Comparison of ENCODE assay signal across 13 cellular contexts in genomic region chr1:235511470-235512240, GRCh38. TPM values are rescaled to one million over a fixed set of nuclear protein-coding genes. Genes with fewer than 3 reads are reported as not detected.
A peak's percentile ranks its signal among the peaks of the same experiment; 100 is the strongest.
DNase-seq lines count a peak whose midpoint lies in the region; ATAC-seq, FAIRE-seq and TF ChIP-seq lines count a peak whose summit lies in the region.
"Had no signal": no experiment of that assay in that cellular context is flagged by ENCODE, and none has a peak within 500 bp of the region (broad histone marks: within the 10 kb centered on the region; RNA-seq: fewer than 3 reads in every experiment).

No MANE protein-coding gene starts in this region.

- H3K27me3 Mint-ChIP-seq in WTC11 (ENCODE audit: low read depth) = no peaks in the 10 kb centered on the region

- H3K36me3 ChIP-seq in mesendoderm (ENCODE audit: control insufficient read depth, insufficient read depth, low read length) = no peaks in the 10 kb centered on the region
- H3K36me3 ChIP-seq: HAP-1, tibial artery had no signal

- H3K27ac Mint-ChIP-seq in WTC11 = no peak overlapping the region
- H3K27ac Mint-ChIP-seq: activated T-cell treated with anti-CD3 and anti-CD28 coated beads, Interleukin-2, amount 50 U/mL, for 72 hours had no signal

- no peak overlapping the region for H3K4ac ChIP-seq in mesendoderm (ENCODE audit: low read depth, low read length)

- CTCF ChIA-PET in WTC11 (lab: Charles Lee) = interaction anchor here (1.0 to 1.7 kb wide), 7 partner anchors 22 to 460 kb away, joined by 3 to 5 read pairs (median 3); no protein-coding TSS in a partner anchor

- H4K8ac ChIP-seq in mesendoderm (ENCODE audit: low read depth, low read length) = no peak overlapping the region

- no peaks in the 10 kb centered on the region for H3K36me3 Mint-ChIP-seq in WTC11

- H4K5ac ChIP-seq in mesendoderm (ENCODE audit: low read length) = no peak overlapping the region

- H3K23ac ChIP-seq in mesendoderm (ENCODE audit: low read length) = no peak overlapping the region

- H3K18ac ChIP-seq in mesendoderm (ENCODE audit: low read length) = no peak overlapping the region

- no peak overlapping the region for H2BK15ac ChIP-seq in mesendoderm (replicated peaks; ENCODE audit: low read depth)

- H3K4me2 ChIP-seq in mesendoderm (ENCODE audit: low read length) = no peak overlapping the region

- no peak overlapping the region for H2BK120ac ChIP-seq in mesendoderm (ENCODE audit: low read depth, low read length)

- H2BK5ac ChIP-seq in mesendoderm (ENCODE audit: low read length) = no peak overlapping the region

- FAIRE-seq in HTR-8/SVneo (lab: Jason Lieb, UNC) = peak; percentile 33

- POLR2A ChIA-PET in WTC11 (lab: Charles Lee) = interaction anchor here (0.7 kb wide), 1 partner anchor 244 kb away, joined by 3 read pairs; no protein-coding TSS in a partner anchor

- no peaks in the 10 kb centered on the region for H3K27me3 ChIP-seq in mesendoderm (ENCODE audit: insufficient read depth, low read length, poor library complexity)
- H3K27me3 ChIP-seq: tibial artery had no signal

- DNase-seq in ELF-1 (ENCODE audit: low read depth, low spot score) (peak; percentile 39), HTR-8/SVneo (ENCODE audit: insufficient read length, low spot score) (no peak), WTC11 (ENCODE audit: low spot score) (no peak), mesendoderm (peak; percentile 67), GOT3 (lab: John Stamatoyannopoulos, UW) (no peak), COR-L47 (lab: John Stamatoyannopoulos, UW) (no peak), activated gamma-delta T cell (lab: John Stamatoyannopoulos, UW) (no peak)
- DNase-seq: activated T-cell treated with anti-CD3 and anti-CD28 coated beads, Interleukin-2, amount 50 U/mL, for 72 hours; NCI-H1092 treated with DMSO at 0.1 percent for 48 hours; NCI-H774; T-helper 9 cell; tibial artery had no signal

- H3K9me3 Mint-ChIP-seq in WTC11 = no peaks in the 10 kb centered on the region
- H3K9me3 Mint-ChIP-seq: activated T-cell treated with anti-CD3 and anti-CD28 coated beads, Interleukin-2, amount 50 U/mL, for 72 hours had no signal

- no peak overlapping the region for H3K56ac ChIP-seq in mesendoderm (ENCODE audit: low read length)

- peak; percentile 71 for ATAC-seq in WTC11

- TF ChIP-seq CTCF in WTC11 (IDR thresholded peaks at IDR 0.05) = no peak

- no peak overlapping the region for H3K4me3 ChIP-seq in mesendoderm (ENCODE audit: low read length)
- H3K4me3 ChIP-seq: HAP-1, tibial artery had no signal

- H3K27ac ChIP-seq in mesendoderm (ENCODE audit: low read depth, low read length) = no peak overlapping the region
- H3K27ac ChIP-seq: tibial artery had no signal

- H3K4me1 ChIP-seq in mesendoderm (ENCODE audit: control insufficient read depth, low read depth, low read length) = no peaks in the 10 kb centered on the region
- H3K4me1 ChIP-seq: HAP-1, tibial artery had no signal

- no peaks in the 10 kb centered on the region for H3K79me1 ChIP-seq in mesendoderm (ENCODE audit: low read length)

- no CpG with 5 or more reads among the region's 13 CpGs for WGBS in mesendoderm (ENCODE audit: extremely low coverage, insufficient coverage, low lambda C conversion rate)

- H3K9ac ChIP-seq in mesendoderm (ENCODE audit: low read length) = no peak overlapping the region

- H3K79me2 ChIP-seq in mesendoderm (ENCODE audit: control insufficient read depth, insufficient read depth, low read length) = no peaks in the 10 kb centered on the region

- H2AK5ac ChIP-seq in mesendoderm (ENCODE audit: low read length) = no peak overlapping the region

- no peaks in the 10 kb centered on the region for H3K4me1 Mint-ChIP-seq in WTC11

- H3K4me3 Mint-ChIP-seq in WTC11 = no peak overlapping the region
- H3K4me3 Mint-ChIP-seq: activated T-cell treated with anti-CD3 and anti-CD28 coated beads, Interleukin-2, amount 50 U/mL, for 72 hours had no signal

TF ChIP-seq in WTC11, 78 proteins besides CTCF, POLR2A, EP300 and RAD21 (continues in another document):
- TF ChIP-seq ZNF281 (CRISPR knock-in tag; IDR thresholded peaks at IDR 0.05) = no peak
- TF ChIP-seq HMGA2 (CRISPR knock-in tag; IDR thresholded peaks at IDR 0.05) = no peak
- TF ChIP-seq NFE2L1 (CRISPR knock-in tag; IDR thresholded peaks at IDR 0.05) = no peak
- TF ChIP-seq, protein P1, sequence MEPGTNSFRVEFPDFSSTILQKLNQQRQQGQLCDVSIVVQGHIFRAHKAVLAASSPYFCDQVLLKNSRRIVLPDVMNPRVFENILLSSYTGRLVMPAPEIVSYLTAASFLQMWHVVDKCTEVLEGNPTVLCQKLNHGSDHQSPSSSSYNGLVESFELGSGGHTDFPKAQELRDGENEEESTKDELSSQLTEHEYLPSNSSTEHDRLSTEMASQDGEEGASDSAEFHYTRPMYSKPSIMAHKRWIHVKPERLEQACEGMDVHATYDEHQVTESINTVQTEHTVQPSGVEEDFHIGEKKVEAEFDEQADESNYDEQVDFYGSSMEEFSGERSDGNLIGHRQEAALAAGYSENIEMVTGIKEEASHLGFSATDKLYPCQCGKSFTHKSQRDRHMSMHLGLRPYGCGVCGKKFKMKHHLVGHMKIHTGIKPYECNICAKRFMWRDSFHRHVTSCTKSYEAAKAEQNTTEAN (CRISPR knock-in tag; IDR thresholded peaks at IDR 0.05) = no peak
- TF ChIP-seq FOXP1 (CRISPR knock-in tag; IDR thresholded peaks at IDR 0.05; ENCODE audit: borderline replicate concordance) = no peak
- TF ChIP-seq, protein P2, sequence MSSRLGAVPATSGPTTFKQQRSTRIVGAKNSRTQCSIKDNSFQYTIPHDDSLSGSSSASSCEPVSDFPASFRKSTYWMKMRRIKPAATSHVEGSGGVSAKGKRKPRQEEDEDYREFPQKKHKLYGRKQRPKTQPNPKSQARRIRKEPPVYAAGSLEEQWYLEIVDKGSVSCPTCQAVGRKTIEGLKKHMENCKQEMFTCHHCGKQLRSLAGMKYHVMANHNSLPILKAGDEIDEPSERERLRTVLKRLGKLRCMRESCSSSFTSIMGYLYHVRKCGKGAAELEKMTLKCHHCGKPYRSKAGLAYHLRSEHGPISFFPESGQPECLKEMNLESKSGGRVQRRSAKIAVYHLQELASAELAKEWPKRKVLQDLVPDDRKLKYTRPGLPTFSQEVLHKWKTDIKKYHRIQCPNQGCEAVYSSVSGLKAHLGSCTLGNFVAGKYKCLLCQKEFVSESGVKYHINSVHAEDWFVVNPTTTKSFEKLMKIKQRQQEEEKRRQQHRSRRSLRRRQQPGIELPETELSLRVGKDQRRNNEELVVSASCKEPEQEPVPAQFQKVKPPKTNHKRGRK (CRISPR knock-in tag; IDR thresholded peaks at IDR 0.05; ENCODE audit: borderline replicate concordance) = no peak
- no peak for TF ChIP-seq OVOL2 (CRISPR knock-in tag; IDR thresholded peaks at IDR 0.05; ENCODE audit: borderline replicate concordance)
- TF ChIP-seq, protein P3, sequence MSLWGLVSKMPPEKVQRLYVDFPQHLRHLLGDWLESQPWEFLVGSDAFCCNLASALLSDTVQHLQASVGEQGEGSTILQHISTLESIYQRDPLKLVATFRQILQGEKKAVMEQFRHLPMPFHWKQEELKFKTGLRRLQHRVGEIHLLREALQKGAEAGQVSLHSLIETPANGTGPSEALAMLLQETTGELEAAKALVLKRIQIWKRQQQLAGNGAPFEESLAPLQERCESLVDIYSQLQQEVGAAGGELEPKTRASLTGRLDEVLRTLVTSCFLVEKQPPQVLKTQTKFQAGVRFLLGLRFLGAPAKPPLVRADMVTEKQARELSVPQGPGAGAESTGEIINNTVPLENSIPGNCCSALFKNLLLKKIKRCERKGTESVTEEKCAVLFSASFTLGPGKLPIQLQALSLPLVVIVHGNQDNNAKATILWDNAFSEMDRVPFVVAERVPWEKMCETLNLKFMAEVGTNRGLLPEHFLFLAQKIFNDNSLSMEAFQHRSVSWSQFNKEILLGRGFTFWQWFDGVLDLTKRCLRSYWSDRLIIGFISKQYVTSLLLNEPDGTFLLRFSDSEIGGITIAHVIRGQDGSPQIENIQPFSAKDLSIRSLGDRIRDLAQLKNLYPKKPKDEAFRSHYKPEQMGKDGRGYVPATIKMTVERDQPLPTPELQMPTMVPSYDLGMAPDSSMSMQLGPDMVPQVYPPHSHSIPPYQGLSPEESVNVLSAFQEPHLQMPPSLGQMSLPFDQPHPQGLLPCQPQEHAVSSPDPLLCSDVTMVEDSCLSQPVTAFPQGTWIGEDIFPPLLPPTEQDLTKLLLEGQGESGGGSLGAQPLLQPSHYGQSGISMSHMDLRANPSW (CRISPR knock-in tag; conservative IDR thresholded peaks at IDR 0.05; ENCODE audit: low read depth) = no peak

RNA-seq across cellular contexts. Expression of gene B3GALNT2, which starts 7.4 kb away (rescaled TPM):
- 37.4 to 41.7 TPM (median 40.8 TPM) in 3 replicates for total RNA-seq in WTC11 (2021)
- polyA plus RNA-seq in mesendoderm (2013, experiment 1 of 2) = 12.6 TPM
- 13.0 TPM for polyA plus RNA-seq in mesendoderm (2013, experiment 2 of 2)

Comparison
In these comparisons a context has a peak if more than half of its experiments do, and no peak if none do; other contexts are left out.
1. DNase-seq: peak in ELF-1 (single experiment) and mesendoderm (single experiment); none in HTR-8/SVneo (single experiment), WTC11 (single experiment), GOT3 (single experiment), COR-L47 (single experiment) and activated gamma-delta T cell (single experiment).